ENCODE assay signal across 8 cellular contexts in the genomic region with DNA sequence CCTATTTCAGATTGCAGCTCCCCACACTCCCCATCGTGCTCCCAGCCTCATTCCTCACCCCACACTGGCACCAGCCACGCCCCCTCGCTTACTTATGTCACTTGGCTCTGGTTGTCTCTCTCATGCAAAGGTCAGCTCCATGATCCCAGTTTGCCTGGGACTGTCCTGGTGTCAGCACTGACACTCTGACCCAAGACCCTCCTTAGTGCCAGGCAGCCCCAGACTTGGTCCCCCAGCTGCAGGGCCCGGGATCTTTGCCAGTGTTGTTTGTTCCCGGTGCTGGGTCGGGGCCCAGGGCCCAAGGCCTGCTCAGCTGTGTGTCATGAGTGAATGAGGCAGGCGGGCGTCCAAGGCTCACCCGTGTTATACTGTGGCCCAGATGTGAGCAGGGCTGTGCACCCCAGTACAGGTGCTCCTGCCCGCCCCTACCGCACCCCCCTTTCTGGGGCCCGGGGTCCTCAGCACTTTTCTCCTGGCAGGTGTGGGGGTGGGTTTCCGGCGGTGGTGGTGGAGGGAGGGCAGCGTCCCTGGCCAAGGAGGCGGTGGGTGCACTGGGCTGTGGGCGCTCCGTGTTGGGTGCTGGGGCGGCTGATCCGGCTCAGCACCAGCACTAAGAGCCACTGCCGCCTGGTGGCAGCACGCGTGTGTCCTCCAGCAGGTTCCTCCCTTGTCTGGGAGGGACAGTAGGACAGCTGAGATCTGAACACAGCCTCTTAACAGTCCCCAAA. TPM values are rescaled to one million over a fixed set of nuclear protein-coding genes. Genes with fewer than 3 reads are reported as not detected.
A peak's percentile ranks its signal among the peaks of the same experiment; 100 is the strongest.
DNase-seq lines count a peak whose midpoint lies in the region; ATAC-seq and TF ChIP-seq lines count a peak whose summit lies in the region.

No MANE protein-coding gene starts in this region.

- H3K9me3 ChIP-seq in esophagus squamous epithelium: peaks cover 0 to 9% (median 8%) of the 10 kb centered on the region in 3 donors

- no peaks in the 10 kb centered on the region for H3K36me3 Mint-ChIP-seq in natural killer cell treated with Interleukin-12 subunit alpha and Interleukin-12 subunit beta and Interleukin-15 and Interleukin-18, amount 100 ng/mL, for 72 hours

- H3K27me3 Mint-ChIP-seq in natural killer cell treated with Interleukin-12 subunit alpha and Interleukin-12 subunit beta and Interleukin-15 and Interleukin-18, amount 100 ng/mL, for 72 hours: peaks cover 13 to 15% of the 10 kb centered on the region in 2 donors

- H3K9me3 Mint-ChIP-seq in natural killer cell treated with Interleukin-12 subunit alpha and Interleukin-12 subunit beta and Interleukin-15 and Interleukin-18, amount 100 ng/mL, for 72 hours: peaks cover 4% of the 10 kb centered on the region

- no peak for TF ChIP-seq POLR2A in esophagus squamous epithelium (IDR thresholded peaks at IDR 0.05)

- intact Hi-C loops in esophagus squamous epithelium (cut with DNase I): loop anchor here (5.0 kb wide), 1 partner anchor 66 kb away; no protein-coding TSS in a partner anchor

- TF ChIP-seq CTCF in GM10266 (IDR thresholded peaks at IDR 0.05; ENCODE audit: control insufficient read depth, insufficient read depth, low read depth, missing control alignments) (peak; percentile 86), esophagus squamous epithelium (IDR thresholded peaks at IDR 0.05) (peak; percentile 69 to 83 (median 74))

- peaks cover 0 to 13% (median 0%) of the 10 kb centered on the region in 4 donors for H3K27me3 ChIP-seq in esophagus squamous epithelium

- 48 to 74% methylated on average over 3 to 7 of the region's 23 CpGs for WGBS in esophagus squamous epithelium, 2 donors

- no peak overlapping the region for H3K27ac Mint-ChIP-seq in natural killer cell treated with Interleukin-12 subunit alpha and Interleukin-12 subunit beta and Interleukin-15 and Interleukin-18, amount 100 ng/mL, for 72 hours

- ATAC-seq in natural killer cell treated with Interleukin-12 subunit alpha and Interleukin-12 subunit beta and Interleukin-15 and Interleukin-18, amount 100 ng/mL, for 72 hours: peak; percentile 76 to 79
- ATAC-seq in GM19463 (IDR thresholded peaks at IDR 0.05; ENCODE audit: unreplicated experiment) (no peak), GM19467 (IDR thresholded peaks at IDR 0.05; ENCODE audit: unreplicated experiment) (no peak)

- DNase-seq in GM10266 (ENCODE audit: extremely low spot score): peak; percentile 87
- peak; percentile 44 for DNase-seq in NCI-H460 (ENCODE audit: extremely low read depth, low read depth)
- DNase-seq in activated T-cell treated with anti-CD3 and anti-CD28 coated beads for 24 hours (ENCODE audit: low read depth): peak; percentile 61
- DNase-seq in esophagus squamous epithelium (lab: John Stamatoyannopoulos, UW): no peak
- peak; percentile 75 for DNase-seq in natural killer cell treated with Interleukin-12 subunit alpha and Interleukin-12 subunit beta and Interleukin-15 and Interleukin-18, amount 100 ng/mL, for 72 hours (ENCODE audit: low spot score)
- peak; percentile 90 for DNase-seq in superior temporal gyrus (ENCODE audit: extremely low spot score)

- no peak overlapping the region for H3K4me3 Mint-ChIP-seq in natural killer cell treated with Interleukin-12 subunit alpha and Interleukin-12 subunit beta and Interleukin-15 and Interleukin-18, amount 100 ng/mL, for 72 hours

- H3K27ac ChIP-seq in esophagus squamous epithelium: no peak overlapping the region

- peak overlapping the region in 1 of 4 donors; percentile 14 for H3K4me3 ChIP-seq in esophagus squamous epithelium

- no peaks in the 10 kb centered on the region for H3K36me3 ChIP-seq in esophagus squamous epithelium

- H3K4me1 Mint-ChIP-seq in natural killer cell treated with Interleukin-12 subunit alpha and Interleukin-12 subunit beta and Interleukin-15 and Interleukin-18, amount 100 ng/mL, for 72 hours (ENCODE audit: low read depth in 2 of 2): peaks cover 0 to 3% of the 10 kb centered on the region in 2 donors

- peaks cover 0 to 8% (median 3%) of the 10 kb centered on the region in 3 donors for H3K4me1 ChIP-seq in esophagus squamous epithelium

RNA-seq across cellular contexts. Expression of gene IL17REL, which starts 19.5 kb away (rescaled TPM):
- total RNA-seq in NCI-H460 (2014; rRNA removed; shearing (Covaris generic)): not detected in 2 replicates
- polyA plus RNA-seq in NCI-H460 (2014; cell fraction: nucleus; rRNA removed): not detected in 2 replicates
- total RNA-seq in esophagus squamous epithelium: not detected
- total RNA-seq in natural killer cell treated with Interleukin-12 subunit alpha and Interleukin-12 subunit beta and Interleukin-15 and Interleukin-18, amount 100 ng/mL, for 72 hours: not detected

RNA-seq across cellular contexts. Expression of gene PIM3, which starts 32.5 kb away (rescaled TPM):
- total RNA-seq in NCI-H460 (2014; rRNA removed; shearing (Covaris generic)): 33.0 and 48.3 TPM in 2 replicates
- polyA plus RNA-seq in NCI-H460 (2014; cell fraction: nucleus; rRNA removed): 109 and 112 TPM in 2 replicates
- 10 to 100 TPM; 43.8 to 75.7 (median 52.1) TPM for total RNA-seq in esophagus squamous epithelium
- 100 to 1,000 TPM in 1 of 2 donors, 10 to 100 TPM in 1; 78.5 to 115 TPM for total RNA-seq in natural killer cell treated with Interleukin-12 subunit alpha and Interleukin-12 subunit beta and Interleukin-15 and Interleukin-18, amount 100 ng/mL, for 72 hours

Comparison
In these comparisons a context has a peak if more than half of its experiments do, and no peak if none do; other contexts are left out.
1. ATAC-seq: peak in natural killer cell treated with Interleukin-12 subunit alpha and Interleukin-12 subunit beta and Interleukin-15 and Interleukin-18, amount 100 ng/mL, for 72 hours (2 of 2); none in GM19463 (single experiment) and GM19467 (single experiment).